ENCODE assay signal across 1 cellular context in genomic region chr6:56899311-56899710, GRCh38.
TF ChIP-seq lines count a peak whose summit lies in the region.

No MANE protein-coding gene starts in this region.

TF ChIP-seq in GM12878, 131 proteins besides CTCF, POLR2A, EP300 and RAD21 (continued from another document):
- TF ChIP-seq ZNF384 (IDR thresholded peaks at IDR 0.05; ENCODE audit: borderline replicate concordance, low read depth, low read length), result no peak
